ENCODE assay signal across 18 cellular contexts in the genomic region with DNA sequence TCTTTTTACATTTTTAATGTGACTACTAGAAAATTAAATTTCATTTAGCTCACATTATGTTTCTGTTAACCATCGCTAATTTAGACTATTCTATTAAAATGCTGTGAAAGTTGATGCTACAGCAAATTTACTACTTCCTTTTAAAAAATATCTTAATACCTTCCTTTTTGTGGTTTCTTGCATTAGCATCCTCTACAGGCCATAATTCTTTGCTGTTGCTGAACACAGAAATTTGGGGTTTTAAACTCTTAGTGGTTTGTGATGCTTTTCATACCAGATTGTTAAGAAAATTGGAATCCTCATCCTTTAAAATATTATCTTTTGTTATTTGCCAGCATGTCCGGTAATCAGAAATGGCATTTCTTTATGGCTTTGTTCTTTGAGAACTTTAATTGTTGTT. TPM values are rescaled to one million over a fixed set of nuclear protein-coding genes. Genes with fewer than 3 reads are reported as not detected.
DNase-seq lines count a peak whose midpoint lies in the region; ATAC-seq and TF ChIP-seq lines count a peak whose summit lies in the region.
"Had no signal": no experiment of that assay in that cellular context is flagged by ENCODE, and none has a peak within 500 bp of the region (broad histone marks: within the 10 kb centered on the region; RNA-seq: fewer than 3 reads in every experiment).

No MANE protein-coding gene starts in this region.

- intact Hi-C loops in activated T-helper 2 cell treated with anti-CD3 and anti-CD28 coated beads, Interferon-gamma antibody, Interleukin-2, Interleukin-4, amounts not matched to agents 10 μg/mL and 5 μg/mL and 100 μg/mL, durations not matched to agents 14 hours and 24 hours and 36 hours (cut with micrococcal nuclease), result no loop called here
- intact Hi-C loops in cardiac septum (cut with DNase I), result no loop called here

- H2AFZ ChIP-seq in smooth muscle cell (ENCODE audit: low read depth), result no peak overlapping the region
- H2AFZ ChIP-seq: GM23338 had no signal

- H3K9me3 ChIP-seq in smooth muscle cell (replicated peaks; ENCODE audit: low read depth), result no peaks in the 10 kb centered on the region
- H3K9me3 ChIP-seq: BLaER1 treated with 17β-estradiol and CSF1 and Interleukin-3, amounts not matched to agents 10 nM and 100 nM; prostate gland; tibial nerve had no signal

- H3K4me1 Mint-ChIP-seq in activated T-helper 17 cell treated with anti-CD3 and anti-CD28 coated beads, Interleukin-2, amount 50 U/mL, for 72 hours, result peaks cover 32% of the 10 kb centered on the region
- peaks cover 39% of the 10 kb centered on the region for H3K4me1 Mint-ChIP-seq in activated T-helper 2 cell treated with anti-CD3 and anti-CD28 coated beads, Interferon-gamma antibody, Interleukin-2, Interleukin-4, amounts not matched to agents 10 μg/mL and 5 μg/mL and 100 μg/mL, durations not matched to agents 14 hours and 24 hours and 36 hours (ENCODE audit: low read depth)

- H3K9me3 Mint-ChIP-seq in activated T-helper 17 cell treated with anti-CD3 and anti-CD28 coated beads, Interleukin-2, amount 50 U/mL, for 72 hours, result no peaks in the 10 kb centered on the region
- H3K9me3 Mint-ChIP-seq in activated T-helper 2 cell treated with anti-CD3 and anti-CD28 coated beads, Interferon-gamma antibody, Interleukin-2, Interleukin-4, amounts not matched to agents 10 μg/mL and 5 μg/mL and 100 μg/mL, durations not matched to agents 14 hours and 24 hours and 36 hours, result no peaks in the 10 kb centered on the region
- H3K9me3 Mint-ChIP-seq: GM23338; stimulated activated naive CD8-positive, alpha-beta T cell treated with anti-CD3 and anti-CD28 coated beads, Interleukin-15, Interleukin-2, amounts not matched to agents 100 ng/mL and 50 ng/mL, for 24 hours had no signal

- DNase-seq in EH (ENCODE audit: low read depth) (peak; percentile 42), MV-4-11 (lab: John Stamatoyannopoulos, UW) (peak; percentile 50), smooth muscle cell (lab: John Stamatoyannopoulos, UW; ENCODE audit: unreplicated experiment) (no peak), cardiac septum (ENCODE audit: low spot score) (no peak)
- DNase-seq in activated T-helper 2 cell treated with anti-CD3 and anti-CD28 coated beads, Interferon-gamma antibody, Interleukin-2, Interleukin-4, amounts not matched to agents 10 μg/mL and 5 μg/mL and 100 μg/mL, durations not matched to agents 14 hours and 24 hours and 36 hours (ENCODE audit: low spot score), result no peak
- DNase-seq: activated CD4-positive, alpha-beta T cell treated with anti-CD3 and anti-CD28 coated beads for 48 hours; cortex of kidney; DMS 273 treated with DMSO at 0.1 percent for 48 hours; glutamatergic neuron; NCI-H1092; NCI-H2081 had no signal

- WGBS in smooth muscle cell (ENCODE audit: low lambda C conversion rate), result 38% methylated on average over 2 of the region's 2 CpGs

- H4K20me1 ChIP-seq in smooth muscle cell (ENCODE audit: low read depth), result peaks cover 100% of the 10 kb centered on the region

- no peaks in the 10 kb centered on the region for H3K27me3 ChIP-seq in smooth muscle cell (ENCODE audit: low read depth)
- H3K27me3 ChIP-seq: BLaER1 treated with 17β-estradiol and CSF1 and Interleukin-3, amounts not matched to agents 10 nM and 100 nM; tibial nerve had no signal

- H3K36me3 Mint-ChIP-seq in activated T-helper 17 cell treated with anti-CD3 and anti-CD28 coated beads, Interleukin-2, amount 50 U/mL, for 72 hours (ENCODE audit: low read depth), result peaks cover 17% of the 10 kb centered on the region
- peaks cover 19% of the 10 kb centered on the region for H3K36me3 Mint-ChIP-seq in activated T-helper 2 cell treated with anti-CD3 and anti-CD28 coated beads, Interferon-gamma antibody, Interleukin-2, Interleukin-4, amounts not matched to agents 10 μg/mL and 5 μg/mL and 100 μg/mL, durations not matched to agents 14 hours and 24 hours and 36 hours (ENCODE audit: low read depth)

- no peak overlapping the region for H3K4me3 ChIP-seq in smooth muscle cell
- H3K4me3 ChIP-seq: BLaER1 treated with 17β-estradiol and CSF1 and Interleukin-3, amounts not matched to agents 10 nM and 100 nM; GM23338; prostate gland; tibial nerve had no signal

- no peaks in the 10 kb centered on the region for H3K36me3 ChIP-seq in smooth muscle cell (ENCODE audit: low read depth)
- H3K36me3 ChIP-seq: prostate gland, tibial nerve had no signal

- no peaks in the 10 kb centered on the region for H3K27me3 Mint-ChIP-seq in activated T-helper 17 cell treated with anti-CD3 and anti-CD28 coated beads, Interleukin-2, amount 50 U/mL, for 72 hours
- H3K27me3 Mint-ChIP-seq in activated T-helper 2 cell treated with anti-CD3 and anti-CD28 coated beads, Interferon-gamma antibody, Interleukin-2, Interleukin-4, amounts not matched to agents 10 μg/mL and 5 μg/mL and 100 μg/mL, durations not matched to agents 14 hours and 24 hours and 36 hours (ENCODE audit: low read depth), result no peaks in the 10 kb centered on the region
- H3K27me3 Mint-ChIP-seq: stimulated activated naive CD8-positive, alpha-beta T cell treated with anti-CD3 and anti-CD28 coated beads, Interleukin-15, Interleukin-2, amounts not matched to agents 100 ng/mL and 50 ng/mL, for 24 hours had no signal

- H3K9ac ChIP-seq in smooth muscle cell (ENCODE audit: low read depth), result no peak overlapping the region
- H3K9ac ChIP-seq: BLaER1 treated with 17β-estradiol and CSF1 and Interleukin-3, amounts not matched to agents 10 nM and 100 nM had no signal

- H3K4me1 ChIP-seq in smooth muscle cell (ENCODE audit: low read depth), result peaks cover 18% of the 10 kb centered on the region

- H3K4me3 Mint-ChIP-seq in activated T-helper 17 cell treated with anti-CD3 and anti-CD28 coated beads, Interleukin-2, amount 50 U/mL, for 72 hours, result peak overlapping the region; percentile 39
- no peak overlapping the region for H3K4me3 Mint-ChIP-seq in activated T-helper 2 cell treated with anti-CD3 and anti-CD28 coated beads, Interferon-gamma antibody, Interleukin-2, Interleukin-4, amounts not matched to agents 10 μg/mL and 5 μg/mL and 100 μg/mL, durations not matched to agents 14 hours and 24 hours and 36 hours (ENCODE audit: low read depth)
- H3K4me3 Mint-ChIP-seq: GM23338; stimulated activated naive CD8-positive, alpha-beta T cell treated with anti-CD3 and anti-CD28 coated beads, Interleukin-15, Interleukin-2, amounts not matched to agents 100 ng/mL and 50 ng/mL, for 24 hours had no signal

- TF ChIP-seq CTCF in smooth muscle cell (IDR thresholded peaks at IDR 0.05; ENCODE audit: borderline replicate concordance, insufficient read depth, poor library complexity, severe bottlenecking), result no peak

- H3K4me2 ChIP-seq in smooth muscle cell, result peak overlapping the region; percentile 26
- H3K4me2 ChIP-seq: GM23338 had no signal

- no peak for ATAC-seq in activated T-helper 17 cell treated with anti-CD3 and anti-CD28 coated beads, Interleukin-2, amount 50 U/mL, for 72 hours (replicated peaks)
- ATAC-seq in HG03460 (IDR thresholded peaks at IDR 0.05; ENCODE audit: unreplicated experiment), result no peak
- ATAC-seq: GM23338 had no signal

- peak overlapping the region; percentile 33 for H3K27ac ChIP-seq in smooth muscle cell (ENCODE audit: low read depth)
- H3K27ac ChIP-seq: BLaER1 treated with 17β-estradiol and CSF1 and Interleukin-3, amounts not matched to agents 10 nM and 100 nM; prostate gland; tibial nerve had no signal

- H3K79me2 ChIP-seq in smooth muscle cell (ENCODE audit: low read depth), result peaks cover 100% of the 10 kb centered on the region

- peaks cover 7% of the 10 kb centered on the region for H3F3A ChIP-seq in smooth muscle cell (ENCODE audit: low read depth)

- no peak overlapping the region for H3K27ac Mint-ChIP-seq in activated T-helper 17 cell treated with anti-CD3 and anti-CD28 coated beads, Interleukin-2, amount 50 U/mL, for 72 hours
- H3K27ac Mint-ChIP-seq in activated T-helper 2 cell treated with anti-CD3 and anti-CD28 coated beads, Interferon-gamma antibody, Interleukin-2, Interleukin-4, amounts not matched to agents 10 μg/mL and 5 μg/mL and 100 μg/mL, durations not matched to agents 14 hours and 24 hours and 36 hours, result no peak overlapping the region
- H3K27ac Mint-ChIP-seq: GM23338; stimulated activated naive CD8-positive, alpha-beta T cell treated with anti-CD3 and anti-CD28 coated beads, Interleukin-15, Interleukin-2, amounts not matched to agents 100 ng/mL and 50 ng/mL, for 24 hours had no signal

RNA-seq across cellular contexts. Expression of a gene that starts 18.1 kb away (rescaled TPM):
- total RNA-seq in activated T-helper 17 cell treated with anti-CD3 and anti-CD28 coated beads, Interleukin-2, amount 50 U/mL, for 72 hours, result 100 to 1,000 TPM; 150 to 252 TPM
- total RNA-seq in smooth muscle cell, result 95.0 and 104 TPM in 2 replicates
- polyA plus RNA-seq in smooth muscle cell, result 42.2 and 62.5 TPM in 2 replicates
- 146 and 157 TPM in 2 replicates for total RNA-seq in activated T-helper 2 cell treated with anti-CD3 and anti-CD28 coated beads, Interferon-gamma antibody, Interleukin-2, Interleukin-4, amounts not matched to agents 10 μg/mL and 5 μg/mL and 100 μg/mL, durations not matched to agents 14 hours and 24 hours and 36 hours
- 227 TPM for total RNA-seq in cardiac septum

Comparison
In these comparisons a context has a peak if more than half of its experiments do, and no peak if none do; other contexts are left out.
1. DNase-seq: peak in EH (single experiment) and MV-4-11 (single experiment); none in smooth muscle cell (single experiment), activated T-helper 2 cell treated with anti-CD3 and anti-CD28 coated beads, Interferon-gamma antibody, Interleukin-2, Interleukin-4, amounts not matched to agents 10 μg/mL and 5 μg/mL and 100 μg/mL, durations not matched to agents 14 hours and 24 hours and 36 hours (single experiment) and cardiac septum (single experiment).